ENCODE assay signal across 18 cellular contexts in genomic region chr9:12856608-12857007, GRCh38.
DNase-seq lines count a peak whose midpoint lies in the region; FAIRE-seq and TF ChIP-seq lines count a peak whose summit lies in the region.
"Had no signal": no experiment of that assay in that cellular context is flagged by ENCODE, and none has a peak within 500 bp of the region (broad histone marks: within the 10 kb centered on the region; RNA-seq: fewer than 3 reads in every experiment).

No MANE protein-coding gene starts in this region.

- no peak overlapping the region for H3K4me3 ChIP-seq in endodermal cell (ENCODE audit: low read length)
- no peak overlapping the region for H3K4me3 ChIP-seq in mesendoderm (ENCODE audit: low read length)

- H2BK5ac ChIP-seq in H9 (ENCODE audit: insufficient read length, low read length) (no peak overlapping the region), mesendoderm (ENCODE audit: low read length) (no peak overlapping the region)

- H3K79me2 ChIP-seq in H9 (ENCODE audit: insufficient read depth, low read length) (no peaks in the 10 kb centered on the region), mesendoderm (ENCODE audit: control insufficient read depth, insufficient read depth, low read length) (no peaks in the 10 kb centered on the region)

- H3K27ac Mint-ChIP-seq in H9 (peak overlapping the region in 2 of 3 experiments; percentile 13 to 71; a peak in 3 of 7 replicates), endodermal cell (no peak overlapping the region)

- H3K27me3 Mint-ChIP-seq in H9 (ENCODE audit: low read depth) (no peaks in the 10 kb centered on the region), endodermal cell (ENCODE audit: insufficient read depth) (no peaks in the 10 kb centered on the region)

- H2BK120ac ChIP-seq in H9 (ENCODE audit: low read depth, low read length, poor library complexity, severe bottlenecking) (no peak overlapping the region), mesendoderm (ENCODE audit: low read depth, low read length) (no peak overlapping the region)

- H3K56ac ChIP-seq in H9 (ENCODE audit: insufficient read length, low read depth, low read length) (no peak overlapping the region), mesendoderm (ENCODE audit: low read length) (no peak overlapping the region)

- H3K79me1 ChIP-seq in H9 (ENCODE audit: insufficient read depth, low read depth, low read length, poor library complexity, severe bottlenecking), result no peaks in the 10 kb centered on the region
- no peaks in the 10 kb centered on the region for H3K79me1 ChIP-seq in mesendoderm (ENCODE audit: low read length)

- no peaks in the 10 kb centered on the region for H4K20me1 ChIP-seq in H9 (ENCODE audit: control insufficient read depth, insufficient read depth, insufficient read length)

- no peak for TF ChIP-seq CTCF in H9 (conservative IDR thresholded peaks at IDR 0.05)
- no peak for TF ChIP-seq CTCF in endodermal cell (conservative IDR thresholded peaks at IDR 0.05)

- H3K4me1 ChIP-seq in H9 (ENCODE audit: insufficient read depth, low read length) (no peaks in the 10 kb centered on the region; the same call in 1 of the 2 replicates), endodermal cell (ENCODE audit: control insufficient read depth, insufficient read depth, low read length) (peaks cover 2% of the 10 kb centered on the region), mesendoderm (ENCODE audit: control insufficient read depth, low read depth, low read length) (no peaks in the 10 kb centered on the region)

- H3K36me3 ChIP-seq in endodermal cell (ENCODE audit: control insufficient read depth, insufficient read depth, low read length), result no peaks in the 10 kb centered on the region
- H3K36me3 ChIP-seq in mesendoderm (ENCODE audit: control insufficient read depth, insufficient read depth, low read length), result no peaks in the 10 kb centered on the region

- DNase-seq in H9, result peak; percentile 38
- DNase-seq in endodermal cell, result peak; percentile 69
- peak; percentile 80 for DNase-seq in mesendoderm
- no peak for DNase-seq in NCI-H2107 treated with DMSO at 0.1 percent for 48 hours (lab: John Stamatoyannopoulos, UW; ENCODE audit: unreplicated experiment)
- DNase-seq in CD1c-positive myeloid dendritic cell (ENCODE audit: extremely low spot score), result no peak
- no peak for DNase-seq in HTR-8/SVneo (ENCODE audit: insufficient read length, low spot score)
- no peak for DNase-seq in OCI-M1 (lab: John Stamatoyannopoulos, UW)
- DNase-seq: ACHN, C1 segment of cervical spinal cord, DMS 273 treated with DMSO at 0.1 percent for 48 hours, DND-41, NCI-H1092 treated with DMSO at 0.1 percent for 48 hours, NCI-H146, NCI-H2029 treated with DMSO at 0.1 percent for 48 hours, NCI-H2171 treated with DMSO at 0.1 percent for 48 hours, NCI-H446 treated with DMSO at 0.1 percent for 48 hours had no signal

- H4K8ac ChIP-seq in H9 (replicated peaks; ENCODE audit: insufficient read length, low read depth, low read length) (no peak overlapping the region), mesendoderm (ENCODE audit: low read depth, low read length) (no peak overlapping the region)

- no peaks in the 10 kb centered on the region for H3K9me3 ChIP-seq in H9 (ENCODE audit: control insufficient read depth, low read depth, low read length)
- no peaks in the 10 kb centered on the region for H3K9me3 ChIP-seq in endodermal cell (ENCODE audit: control insufficient read depth, low read length)

- H3K4me2 ChIP-seq in H9 (ENCODE audit: insufficient read depth, insufficient read length, low read length) (no peak overlapping the region), mesendoderm (ENCODE audit: low read length) (no peak overlapping the region)

- H3K4me1 Mint-ChIP-seq in H9 (peaks cover 7 to 14% of the 10 kb centered on the region in 2 experiments), endodermal cell (peaks cover 6% of the 10 kb centered on the region)

- no peak for FAIRE-seq in HTR-8/SVneo (lab: Jason Lieb, UNC)
- FAIRE-seq: G401.6, RCC 7860 had no signal

- H2AK5ac ChIP-seq in H9 (ENCODE audit: insufficient read length, low read length) (no peak overlapping the region), mesendoderm (ENCODE audit: low read length) (no peak overlapping the region)

- H2BK15ac ChIP-seq in H9 (ENCODE audit: low read depth, low read length), result no peak overlapping the region
- H2BK15ac ChIP-seq in mesendoderm (replicated peaks; ENCODE audit: low read depth), result no peak overlapping the region

- H3K18ac ChIP-seq in H9 (ENCODE audit: insufficient read length, low read depth, low read length) (no peak overlapping the region), mesendoderm (ENCODE audit: low read length) (no peak overlapping the region)

- no peak overlapping the region for H2AFZ ChIP-seq in H9 (ENCODE audit: low read length)

- H3K23me2 ChIP-seq in H9 (ENCODE audit: insufficient read length, low read depth, low read length, poor library complexity, severe bottlenecking), result no peaks in the 10 kb centered on the region

- no CpG with 5 or more reads among the region's 5 CpGs for WGBS in H9 (ENCODE audit: extremely low coverage, insufficient read length, low lambda C conversion rate)
- 54 to 65% methylated on average over 5 of the region's 5 CpGs for WGBS in endodermal cell (ENCODE audit: insufficient coverage in 1 of 2, insufficient read length in 1 of 2), 2 experiments
- WGBS in mesendoderm (ENCODE audit: extremely low coverage, insufficient coverage, low lambda C conversion rate), result no CpG with 5 or more reads among the region's 5 CpGs

- H3K4ac ChIP-seq in H9 (ENCODE audit: low read depth, low read length) (no peak overlapping the region), mesendoderm (ENCODE audit: low read depth, low read length) (no peak overlapping the region)

- no peak overlapping the region for H2BK20ac ChIP-seq in H9 (ENCODE audit: low read depth, low read length, poor library complexity, severe bottlenecking)

- H3K14ac ChIP-seq in H9 (ENCODE audit: insufficient read depth, low read length), result no peak overlapping the region

- H3K36me3 Mint-ChIP-seq in H9 (ENCODE audit: insufficient read depth in 1 of 3, low read depth in 3 of 3), result no peaks in the 10 kb centered on the region
- no peaks in the 10 kb centered on the region for H3K36me3 Mint-ChIP-seq in endodermal cell (ENCODE audit: low read depth)

- H3K9ac ChIP-seq in H9 (ENCODE audit: extremely low read depth, insufficient read length, low read length) (no peak overlapping the region), endodermal cell (ENCODE audit: extremely low read depth, low read length, poor library complexity, severe bottlenecking) (no peak overlapping the region), mesendoderm (ENCODE audit: low read length) (no peak overlapping the region)

- H3K4me3 Mint-ChIP-seq in H9, result peak overlapping the region in 1 of 2 experiments; percentile 7; a peak in 1 of 5 replicates
- no peak overlapping the region for H3K4me3 Mint-ChIP-seq in endodermal cell

- no peak overlapping the region for H4K5ac ChIP-seq in H9 (ENCODE audit: insufficient read length, low read depth, low read length)
- no peak overlapping the region for H4K5ac ChIP-seq in mesendoderm (ENCODE audit: low read length)

- no peaks in the 10 kb centered on the region for H3K9me3 Mint-ChIP-seq in H9
- no peaks in the 10 kb centered on the region for H3K9me3 Mint-ChIP-seq in endodermal cell

- H3K27ac ChIP-seq in H9 (ENCODE audit: insufficient read length, low read depth, low read length), result no peak overlapping the region
- H3K27ac ChIP-seq in endodermal cell (ENCODE audit: low read depth, low read length), result no peak overlapping the region
- no peak overlapping the region for H3K27ac ChIP-seq in mesendoderm (ENCODE audit: low read depth, low read length)

- H3K23ac ChIP-seq in H9 (ENCODE audit: insufficient read length, low read depth, low read length) (no peak overlapping the region), mesendoderm (ENCODE audit: low read length) (no peak overlapping the region)

- H2BK12ac ChIP-seq in H9 (ENCODE audit: insufficient read length, low read depth, low read length), result no peak overlapping the region

- H3K27me3 ChIP-seq in H9 (ENCODE audit: insufficient read depth, low read length), result no peaks in the 10 kb centered on the region
- no peaks in the 10 kb centered on the region for H3K27me3 ChIP-seq in endodermal cell (ENCODE audit: control insufficient read depth, insufficient read depth, low read length, poor library complexity, severe bottlenecking)
- H3K27me3 ChIP-seq in mesendoderm (ENCODE audit: insufficient read depth, low read length, poor library complexity), result no peaks in the 10 kb centered on the region

- no peak overlapping the region for H3T11ph ChIP-seq in H9 (ENCODE audit: low read length)

- no peak overlapping the region for H4K91ac ChIP-seq in H9 (ENCODE audit: insufficient read length, low read depth, low read length)

Comparison
In these comparisons a context has a peak if more than half of its experiments do, and no peak if none do; other contexts are left out.
1. DNase-seq: peak in H9 (single experiment), endodermal cell (single experiment) and mesendoderm (single experiment); none in NCI-H2107 treated with DMSO at 0.1 percent for 48 hours (single experiment), CD1c-positive myeloid dendritic cell (single experiment), HTR-8/SVneo (single experiment) and OCI-M1 (single experiment).